Comparison of ENCODE assay signal across 15 cellular contexts in genomic region chr3:4766716-4767499, GRCh38.
DNase-seq lines count a peak whose midpoint lies in the region; ATAC-seq, FAIRE-seq and TF ChIP-seq lines count a peak whose summit lies in the region.
"Had no signal": no experiment of that assay in that cellular context is flagged by ENCODE, and none has a peak within 500 bp of the region (broad histone marks: within the 10 kb centered on the region; RNA-seq: fewer than 3 reads in every experiment).

No MANE protein-coding gene starts in this region.

- TF ChIP-seq POLR2A in uterus (IDR thresholded peaks at IDR 0.05), result no peak

- H3K4me3 ChIP-seq in left ventricle myocardium inferior (no peak overlapping the region), right atrium auricular region (no peak overlapping the region), muscle layer of colon (ENCODE audit: low read depth in 1 of 2, low read length in 2 of 2) (no peak overlapping the region), uterus (no peak overlapping the region)

- H3K27ac ChIP-seq in left ventricle myocardium inferior (replicated peaks) (peak overlapping the region; percentile 34), right atrium auricular region (no peak overlapping the region), muscle layer of colon (ENCODE audit: low read depth, low read length) (peak overlapping the region; percentile 36), uterus (peak overlapping the region; percentile 13 to 23)

- intact Hi-C loops in left ventricle myocardium inferior (cut with micrococcal nuclease), result no loop called here
- intact Hi-C loops in uterus (cut with DNase I; ENCODE audit: low total_unique reads), result no loop called here

- H3K4me1 ChIP-seq in left ventricle myocardium inferior (peaks cover 19% of the 10 kb centered on the region), right atrium auricular region (peaks cover 0 to 17% of the 10 kb centered on the region in 2 donors), muscle layer of colon (ENCODE audit: insufficient read depth, low read length) (peaks cover 16% of the 10 kb centered on the region), uterus (peaks cover 5 to 16% of the 10 kb centered on the region in 2 donors)

- DNase-seq in left ventricle myocardium inferior, result no peak
- DNase-seq in right atrium auricular region (ENCODE audit: low spot score), result no peak
- DNase-seq in pulmonary artery endothelial cell (ENCODE audit: low read depth, low spot score), result peak; percentile 45
- DNase-seq in uterus, result no peak
- DNase-seq in frontal cortex (ENCODE audit: low spot score in 2 of 2), result no peak
- DNase-seq in HPDE6-E6E7 (ENCODE audit: extremely low spot score), result no peak
- DNase-seq: 8988T; C1 segment of cervical spinal cord; Calu3; CD4-positive, alpha-beta T cell; DMS 273 treated with DMSO at 0.1 percent for 48 hours; GOT3; H9 had no signal

- H3K9me3 ChIP-seq in left ventricle myocardium inferior (replicated peaks), result peaks cover 10% of the 10 kb centered on the region
- no peaks in the 10 kb centered on the region for H3K9me3 ChIP-seq in right atrium auricular region
- H3K9me3 ChIP-seq in muscle layer of colon (ENCODE audit: low read length), result no peaks in the 10 kb centered on the region
- no peaks in the 10 kb centered on the region for H3K9me3 ChIP-seq in uterus

- TF ChIP-seq CTCF in left ventricle myocardium inferior (IDR thresholded peaks at IDR 0.05; ENCODE audit: borderline replicate concordance), result no peak
- TF ChIP-seq CTCF in right atrium auricular region (IDR thresholded peaks at IDR 0.05), result no peak
- TF ChIP-seq CTCF in uterus (IDR thresholded peaks at IDR 0.05), result no peak

- no peak for ATAC-seq in GM21717 (IDR thresholded peaks at IDR 0.05; ENCODE audit: unreplicated experiment)

- H3K9ac ChIP-seq in muscle layer of colon (ENCODE audit: low read length), result no peak overlapping the region

- H3K36me3 ChIP-seq in left ventricle myocardium inferior (peaks cover 35% of the 10 kb centered on the region), right atrium auricular region (peaks cover 8% of the 10 kb centered on the region), muscle layer of colon (ENCODE audit: insufficient read depth, low read length) (peaks cover 5% of the 10 kb centered on the region), uterus (no peaks in the 10 kb centered on the region)

- no peak for FAIRE-seq in frontal cortex (lab: Jason Lieb, UNC)

- no peaks in the 10 kb centered on the region for H3K27me3 ChIP-seq in left ventricle myocardium inferior (ENCODE audit: low read depth)
- H3K27me3 ChIP-seq in right atrium auricular region, result no peaks in the 10 kb centered on the region
- no peaks in the 10 kb centered on the region for H3K27me3 ChIP-seq in muscle layer of colon (ENCODE audit: control insufficient read depth in 1 of 2, insufficient read depth in 2 of 2, low read length in 2 of 2)
- no peaks in the 10 kb centered on the region for H3K27me3 ChIP-seq in uterus

Comparison
In these comparisons a context has a peak if more than half of its experiments do, and no peak if none do; other contexts are left out.
1. H3K27ac ChIP-seq: peak in left ventricle myocardium inferior (single experiment), muscle layer of colon (single experiment) and uterus (2 of 2); none in right atrium auricular region (0 of 2).